Comparison of ENCODE assay signal across 29 cellular contexts in genomic region chr3:94046533-94046932, GRCh38. TPM values are rescaled to one million over a fixed set of nuclear protein-coding genes. Genes with fewer than 3 reads are reported as not detected.
"Had no signal": no experiment of that assay in that cellular context is flagged by ENCODE, and none has a peak within 500 bp of the region (broad histone marks: within the 10 kb centered on the region; RNA-seq: fewer than 3 reads in every experiment).

No MANE protein-coding gene starts in this region.

- H3K4me3 ChIP-seq: coronary artery, dorsolateral prefrontal cortex, esophagus squamous epithelium, gastrocnemius medialis, heart right ventricle, left lung, lower lobe of right lung, mucosa of descending colon had no signal

- H3K27ac ChIP-seq: coronary artery, dorsolateral prefrontal cortex, epithelial cell of prostate, esophagus squamous epithelium, gastrocnemius medialis, heart right ventricle, left lung, lower lobe of right lung had no signal

- H3K4me1 ChIP-seq: esophagus squamous epithelium, gastrocnemius medialis, heart right ventricle, left lung, lower lobe of right lung had no signal

- ATAC-seq: esophagus mucosa, gastrocnemius medialis, heart right ventricle, left cardiac atrium, left lung, left ventricle myocardium superior, lower lobe of right lung, mucosa of descending colon had no signal

- DNase-seq: dermis blood vessel endothelial cell; dorsolateral prefrontal cortex; effector CD4-positive, alpha-beta T cell; effector memory CD4-positive, alpha-beta T cell; erythroblast; esophagus squamous epithelium; foreskin fibroblast; foreskin melanocyte; gastrocnemius medialis; glutamatergic neuron; head of caudate nucleus; heart right ventricle; hippocampal formation; left cardiac atrium; left lung; left ventricle myocardium superior; lower lobe of right lung; mesenchymal stem cell; mucosa of descending colon; naive B cell had no signal

- H3K27me3 ChIP-seq: dorsolateral prefrontal cortex, esophagus squamous epithelium, gastrocnemius medialis, heart right ventricle, left lung had no signal

- H3K9me3 ChIP-seq: gastrocnemius medialis, heart right ventricle, lower lobe of right lung, mucosa of descending colon had no signal

- FAIRE-seq: keratinocyte had no signal

RNA-seq across cellular contexts. Expression of gene STX19, which starts 18.1 kb away (rescaled TPM):
- total RNA-seq: dermis blood vessel endothelial cell, gastrocnemius medialis, glomerular endothelial cell, kidney epithelial cell, left cardiac atrium, left ventricle myocardium superior, lung microvascular endothelial cell, mesenteric fat pad, myocyte had no signal
